Comparison of ENCODE assay signal across 8 cellular contexts in genomic region chr5:32537437-32538029, GRCh38. TPM values are rescaled to one million over a fixed set of nuclear protein-coding genes. Genes with fewer than 3 reads are reported as not detected.
DNase-seq lines count a peak whose midpoint lies in the region; ATAC-seq and TF ChIP-seq lines count a peak whose summit lies in the region.
"Not testable (repeated sequence)": the region's sequence is repeated elsewhere in the genome, so short reads cannot be mapped to it uniquely, and the experiment has no call there.

No MANE protein-coding gene starts in this region.

- H3K36me3 Mint-ChIP-seq in activated T-helper 17 cell treated with anti-CD3 and anti-CD28 coated beads, Interleukin-2, amount 50 U/mL, for 72 hours (ENCODE audit: low read depth), result peaks cover 25% of the 10 kb centered on the region
- H3K36me3 Mint-ChIP-seq in stimulated activated memory B cell treated with anti-CD40 and anti-IgM and Interleukin-4, amounts not matched to agents 10 μg/mL and 1 μg/mL and 100 μg/mL, for 72 hours, result not testable (repeated sequence)

- DNase-seq in DMS153 (lab: John Stamatoyannopoulos, UW) (peak; percentile 51), HS-5 (ENCODE audit: low read depth) (peak; percentile 79), fibroblast of peridontal ligament (ENCODE audit: extremely low read depth) (peak; percentile 61)

- H3K4me3 Mint-ChIP-seq in activated T-helper 17 cell treated with anti-CD3 and anti-CD28 coated beads, Interleukin-2, amount 50 U/mL, for 72 hours, result peak overlapping the region; percentile 74
- H3K4me3 Mint-ChIP-seq in stimulated activated memory B cell treated with anti-CD40 and anti-IgM and Interleukin-4, amounts not matched to agents 10 μg/mL and 1 μg/mL and 100 μg/mL, for 72 hours, result peak overlapping the region; percentile 2

- not testable (repeated sequence) for H3K27me3 Mint-ChIP-seq in activated T-helper 17 cell treated with anti-CD3 and anti-CD28 coated beads, Interleukin-2, amount 50 U/mL, for 72 hours; stimulated activated memory B cell treated with anti-CD40 and anti-IgM and Interleukin-4, amounts not matched to agents 10 μg/mL and 1 μg/mL and 100 μg/mL, for 72 hours

- H3K4me1 Mint-ChIP-seq in activated T-helper 17 cell treated with anti-CD3 and anti-CD28 coated beads, Interleukin-2, amount 50 U/mL, for 72 hours, result peaks cover 54% of the 10 kb centered on the region
- peaks cover 75% of the 10 kb centered on the region for H3K4me1 Mint-ChIP-seq in stimulated activated memory B cell treated with anti-CD40 and anti-IgM and Interleukin-4, amounts not matched to agents 10 μg/mL and 1 μg/mL and 100 μg/mL, for 72 hours

- H3K9me3 Mint-ChIP-seq in activated T-helper 17 cell treated with anti-CD3 and anti-CD28 coated beads, Interleukin-2, amount 50 U/mL, for 72 hours; stimulated activated memory B cell treated with anti-CD40 and anti-IgM and Interleukin-4, amounts not matched to agents 10 μg/mL and 1 μg/mL and 100 μg/mL, for 72 hours: not testable (repeated sequence)

- peak overlapping the region; percentile 94 for H3K27ac Mint-ChIP-seq in activated T-helper 17 cell treated with anti-CD3 and anti-CD28 coated beads, Interleukin-2, amount 50 U/mL, for 72 hours
- H3K27ac Mint-ChIP-seq in stimulated activated memory B cell treated with anti-CD40 and anti-IgM and Interleukin-4, amounts not matched to agents 10 μg/mL and 1 μg/mL and 100 μg/mL, for 72 hours, result peak overlapping the region; percentile 79

- ATAC-seq in GM19372 (IDR thresholded peaks at IDR 0.05; ENCODE audit: low read depth, unreplicated experiment) (peak; percentile 10), HG02759 (IDR thresholded peaks at IDR 0.05; ENCODE audit: unreplicated experiment) (peak; percentile 25)
- ATAC-seq in activated T-helper 17 cell treated with anti-CD3 and anti-CD28 coated beads, Interleukin-2, amount 50 U/mL, for 72 hours (replicated peaks), result peak; percentile 82
- not testable (repeated sequence) for ATAC-seq in stimulated activated memory B cell treated with anti-CD40 and anti-IgM and Interleukin-4, amounts not matched to agents 10 μg/mL and 1 μg/mL and 100 μg/mL, for 72 hours

TF ChIP-seq in PFSK-1, 5 proteins besides CTCF, POLR2A, EP300 and RAD21:
- peak; percentile 71; the same call in 1 of the 2 replicates for TF ChIP-seq TAF1 (IDR thresholded peaks at IDR 0.05; ENCODE audit: borderline replicate concordance, insufficient read depth, low read length)
- TF ChIP-seq SIN3A (IDR thresholded peaks at IDR 0.05; ENCODE audit: borderline replicate concordance, insufficient read depth, low read length), result peak; percentile 86; the same call in 1 of the 2 replicates
- TF ChIP-seq REST (IDR thresholded peaks at IDR 0.05; ENCODE audit: insufficient read depth in 1 of 2, low read depth in 2 of 2, low read length in 2 of 2), result peak in 1 of 2 experiments; percentile 75; a peak in 2 of 4 replicates
- peak; percentile 54 for TF ChIP-seq POLR2AphosphoS5 (IDR thresholded peaks at IDR 0.05; ENCODE audit: low read depth, low read length)
TF ChIP-seq in PFSK-1: peak in this region for 4; not testable (repeated sequence) for 1.

RNA-seq across cellular contexts. Expression of gene SUB1, which starts 47.8 kb away (rescaled TPM):
- polyA plus RNA-seq in PFSK-1 (2012; ENCODE audit: insufficient read length, low read depth), result 163 TPM
- total RNA-seq in activated T-helper 17 cell treated with anti-CD3 and anti-CD28 coated beads, Interleukin-2, amount 50 U/mL, for 72 hours, result 100 to 1,000 TPM; 263 to 402 TPM
